Comparison of ENCODE assay signal across 8 cellular contexts in the genomic region with DNA sequence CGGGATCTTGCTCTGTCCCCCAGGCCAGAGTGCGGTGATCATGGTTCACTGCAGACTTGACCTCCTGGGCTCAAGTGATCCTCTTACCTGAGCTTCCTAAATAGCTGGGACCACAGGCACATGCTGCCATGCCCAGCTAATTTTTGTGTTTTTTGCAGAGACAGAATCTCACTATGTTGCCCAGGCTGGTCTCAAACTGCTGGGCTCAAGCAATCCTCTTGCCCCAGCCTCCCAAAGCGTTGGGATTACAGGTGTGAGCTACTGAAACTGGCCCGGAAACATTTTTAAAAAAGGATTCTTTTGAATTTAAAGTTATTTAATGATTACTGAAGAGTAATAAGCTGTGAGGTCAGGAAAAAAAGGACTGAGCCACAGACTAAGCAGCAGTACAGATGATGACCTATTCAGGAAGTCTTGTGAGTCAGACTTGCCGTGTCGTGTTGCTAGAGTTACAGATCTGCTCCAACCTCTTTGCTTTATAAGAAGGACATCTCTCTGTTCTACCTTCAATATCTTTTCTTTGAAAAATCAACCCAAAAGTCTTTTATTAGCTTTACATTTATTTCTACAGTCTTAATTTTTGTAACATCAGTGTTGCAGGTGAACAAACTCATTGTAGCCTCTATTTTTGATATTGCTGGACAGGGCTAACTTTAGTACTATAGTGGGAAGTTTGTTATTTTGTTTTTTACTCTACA.
A peak's percentile ranks its signal among the peaks of the same experiment; 100 is the strongest.
DNase-seq lines count a peak whose midpoint lies in the region; ATAC-seq and TF ChIP-seq lines count a peak whose summit lies in the region.

No MANE protein-coding gene starts in this region.

- H3K27ac Mint-ChIP-seq in activated naive CD4-positive, alpha-beta T cell treated with anti-CD3 and anti-CD28 coated beads, Interleukin-2, amount 10 ng/mL, durations not matched to agents 7 days and 5 days: peak overlapping the region; percentile 90

- peaks cover 46% of the 10 kb centered on the region for H3K36me3 Mint-ChIP-seq in activated naive CD4-positive, alpha-beta T cell treated with anti-CD3 and anti-CD28 coated beads, Interleukin-2, amount 10 ng/mL, durations not matched to agents 7 days and 5 days

- H3K9me3 Mint-ChIP-seq in activated naive CD4-positive, alpha-beta T cell treated with anti-CD3 and anti-CD28 coated beads, Interleukin-2, amount 10 ng/mL, durations not matched to agents 7 days and 5 days: no peaks in the 10 kb centered on the region

- peaks cover 33% of the 10 kb centered on the region for H3K4me1 ChIP-seq in RWPE2 (ENCODE audit: insufficient read depth, poor library complexity, severe bottlenecking)

- DNase-seq in AG09309 (ENCODE audit: low read depth) (peak; percentile 47), HCEC 1CT (peak; percentile 86), RWPE2 (ENCODE audit: low spot score) (no peak), kidney tubule cell (ENCODE audit: low spot score) (peak; percentile 88), cerebellar nuclear complex (lab: John Stamatoyannopoulos, UW) (no peak), COR-L47 (lab: John Stamatoyannopoulos, UW) (no peak)
- peak; percentile 75 for DNase-seq in activated naive CD4-positive, alpha-beta T cell treated with anti-CD3 and anti-CD28 coated beads, Interleukin-2, amount 10 ng/mL, durations not matched to agents 7 days and 5 days
- DNase-seq in stimulated activated CD8-positive, alpha-beta memory T cell treated with anti-CD3 and anti-CD28 coated beads, Interleukin-15, amount 100 ng/mL, for 1 hour (ENCODE audit: low read depth): peak; percentile 76

- H3K4me3 Mint-ChIP-seq in activated naive CD4-positive, alpha-beta T cell treated with anti-CD3 and anti-CD28 coated beads, Interleukin-2, amount 10 ng/mL, durations not matched to agents 7 days and 5 days: peak overlapping the region; percentile 40

- CTCF ChIA-PET in activated naive CD4-positive, alpha-beta T cell treated with anti-CD3 and anti-CD28 coated beads, Interleukin-2, amount 10 ng/mL, durations not matched to agents 7 days and 5 days (lab: Charles Lee): interaction anchor here (0.6 to 2.3 kb wide), 7 partner anchors 10 to 337 kb away, joined by 3 to 10 read pairs (median 4); no protein-coding TSS in a partner anchor

- H3K36me3 ChIP-seq in RWPE2 (ENCODE audit: low read depth): no peaks in the 10 kb centered on the region

- peak; percentile 98 for ATAC-seq in RWPE2 (ENCODE audit: low read depth)

- TF ChIP-seq CTCF in AG09309 (IDR thresholded peaks at IDR 0.05; ENCODE audit: control insufficient read depth, insufficient read depth, low read depth, low read length, missing control alignments) (no peak), RWPE2 (IDR thresholded peaks at IDR 0.05; ENCODE audit: poor library complexity, severe bottlenecking) (no peak)

- no peaks in the 10 kb centered on the region for H3K9me3 ChIP-seq in RWPE2 (ENCODE audit: severe bottlenecking)

- H3K4me3 ChIP-seq in AG09309 (ENCODE audit: control insufficient read depth, low read depth, low read length) (no peak overlapping the region), RWPE2 (ENCODE audit: severe bottlenecking) (no peak overlapping the region)

- no peaks in the 10 kb centered on the region for H3K27me3 Mint-ChIP-seq in activated naive CD4-positive, alpha-beta T cell treated with anti-CD3 and anti-CD28 coated beads, Interleukin-2, amount 10 ng/mL, durations not matched to agents 7 days and 5 days

- H3K27me3 ChIP-seq in RWPE2 (ENCODE audit: insufficient read depth, poor library complexity, severe bottlenecking): no peaks in the 10 kb centered on the region

- H3K27ac ChIP-seq in RWPE2 (ENCODE audit: poor library complexity, severe bottlenecking): peak overlapping the region; percentile 49

- peaks cover 67% of the 10 kb centered on the region for H3K4me1 Mint-ChIP-seq in activated naive CD4-positive, alpha-beta T cell treated with anti-CD3 and anti-CD28 coated beads, Interleukin-2, amount 10 ng/mL, durations not matched to agents 7 days and 5 days

Comparison
In these comparisons a context has a peak if more than half of its experiments do, and no peak if none do; other contexts are left out.
1. DNase-seq: peak in AG09309 (single experiment), HCEC 1CT (single experiment), activated naive CD4-positive, alpha-beta T cell treated with anti-CD3 and anti-CD28 coated beads, Interleukin-2, amount 10 ng/mL, durations not matched to agents 7 days and 5 days (single experiment), kidney tubule cell (single experiment) and stimulated activated CD8-positive, alpha-beta memory T cell treated with anti-CD3 and anti-CD28 coated beads, Interleukin-15, amount 100 ng/mL, for 1 hour (single experiment); none in RWPE2 (single experiment), cerebellar nuclear complex (0 of 2) and COR-L47 (single experiment).